In the genomic region with DNA sequence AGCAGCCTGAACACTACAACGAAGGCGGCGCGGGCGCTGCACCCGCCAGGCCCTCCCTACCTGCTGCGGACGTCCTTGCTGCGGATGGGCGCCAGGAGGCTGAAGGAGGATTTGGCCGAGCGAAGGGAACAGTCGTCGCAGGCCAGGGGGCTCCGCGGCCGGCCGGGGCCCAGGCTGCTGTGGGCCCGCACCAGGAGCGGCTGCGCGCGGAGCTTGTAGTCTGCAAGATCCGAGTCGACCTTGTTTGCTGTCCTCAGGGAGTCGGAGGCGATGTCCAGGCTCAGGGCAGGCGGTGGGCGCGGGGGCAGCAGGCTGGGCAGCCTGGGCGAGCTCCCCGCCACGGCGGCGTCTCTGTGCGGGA, we compare ENCODE assay signal across 6 cellular contexts. TPM values are rescaled to one million over a fixed set of nuclear protein-coding genes. Genes with fewer than 3 reads are reported as not detected.
DNase-seq lines count a peak whose midpoint lies in the region; ATAC-seq and TF ChIP-seq lines count a peak whose summit lies in the region.

No MANE protein-coding gene starts in this region.

- peaks cover 24% of the 10 kb centered on the region for H3K4me1 Mint-ChIP-seq in type B pancreatic cell (ENCODE audit: unreplicated experiment)

- H3K4me2 ChIP-seq in OCI-LY3 (ENCODE audit: low read length) = peak overlapping the region; percentile 87

- H3K27me3 Mint-ChIP-seq in type B pancreatic cell = no peaks in the 10 kb centered on the region

- H3K4me3 ChIP-seq in OCI-LY3 (ENCODE audit: low read length) = peak overlapping the region; percentile 90

- DNase-seq in left ventricle myocardium superior (no peak), type B pancreatic cell (ENCODE audit: extremely low spot score, unreplicated experiment) (no peak), NCI-H1048 (lab: John Stamatoyannopoulos, UW) (no peak)
- DNase-seq in stimulated activated CD8-positive, alpha-beta memory T cell treated with anti-CD3 and anti-CD28 coated beads, Interleukin-4, amount 100 ng/mL, for 48 hours = no peak

- H3K36me3 Mint-ChIP-seq in type B pancreatic cell = no peaks in the 10 kb centered on the region

- H3K36me3 ChIP-seq in OCI-LY3 (replicated peaks; ENCODE audit: low read depth, low read length) = peaks cover 14% of the 10 kb centered on the region

- peaks cover 14% of the 10 kb centered on the region for H3K4me1 ChIP-seq in OCI-LY3 (ENCODE audit: low read length)

- ATAC-seq in GM19328 (IDR thresholded peaks at IDR 0.05; ENCODE audit: unreplicated experiment) (peak; percentile 13), left ventricle myocardium superior (peak; percentile 7)

- H3K27me3 ChIP-seq in OCI-LY3 (ENCODE audit: low read depth, low read length) = no peaks in the 10 kb centered on the region

- H4K20me1 ChIP-seq in OCI-LY3 (ENCODE audit: insufficient read depth, low read length) = peaks cover 27% of the 10 kb centered on the region

- intact Hi-C loops in left ventricle myocardium superior (cut with micrococcal nuclease) = no loop called here

- peak overlapping the region; percentile 50 for H3K27ac Mint-ChIP-seq in type B pancreatic cell

- no peaks in the 10 kb centered on the region for H3K9me3 Mint-ChIP-seq in type B pancreatic cell

- H3K27ac ChIP-seq in OCI-LY3 (ENCODE audit: low read length) = peak overlapping the region; percentile 34

- H3K79me2 ChIP-seq in OCI-LY3 (ENCODE audit: low read length) = peaks cover 46% of the 10 kb centered on the region

- no peak for TF ChIP-seq CTCF in OCI-LY3 (IDR thresholded peaks at IDR 0.05; ENCODE audit: low read depth, low read length)
- peak; percentile 11 for TF ChIP-seq CTCF in type B pancreatic cell (conservative IDR thresholded peaks at IDR 0.05)

- peak overlapping the region; percentile 91 for H3K4me3 Mint-ChIP-seq in type B pancreatic cell

- peak overlapping the region; percentile 84 for H3K9ac ChIP-seq in OCI-LY3 (ENCODE audit: low read length)

- H3K9me3 ChIP-seq in OCI-LY3 (ENCODE audit: insufficient read depth, low read length) = no peaks in the 10 kb centered on the region

- H2AFZ ChIP-seq in OCI-LY3 (ENCODE audit: low read depth, low read length) = no peak overlapping the region

RNA-seq across cellular contexts. Expression of a gene that starts 1.1 kb away (rescaled TPM):
- total RNA-seq in left ventricle myocardium superior = 12.1 TPM
- 13.8 and 24.0 TPM in 2 replicates for total RNA-seq in type B pancreatic cell (ENCODE audit: low replicate concordance)

RNA-seq across cellular contexts. Expression of a gene that starts 28.1 kb away (rescaled TPM):
- total RNA-seq in left ventricle myocardium superior (77.8 TPM), type B pancreatic cell (ENCODE audit: low replicate concordance) (68.1 and 72.1 TPM in 2 replicates)

RNA-seq across cellular contexts. Expression of a gene that starts 28.1 kb away (rescaled TPM):
- 23.3 TPM for total RNA-seq in left ventricle myocardium superior
- total RNA-seq in type B pancreatic cell (ENCODE audit: low replicate concordance) = 49.4 and 77.9 TPM in 2 replicates

RNA-seq across cellular contexts. Expression of a gene that starts 38.6 kb away (rescaled TPM):
- total RNA-seq in left ventricle myocardium superior = 4.4 TPM
- 14.4 and 15.7 TPM in 2 replicates for total RNA-seq in type B pancreatic cell (ENCODE audit: low replicate concordance)

RNA-seq across cellular contexts. Expression of a gene that starts 44.3 kb away (rescaled TPM):
- total RNA-seq in left ventricle myocardium superior (23.2 TPM), type B pancreatic cell (ENCODE audit: low replicate concordance) (74.6 and 95.0 TPM in 2 replicates)
